In the genomic region with DNA sequence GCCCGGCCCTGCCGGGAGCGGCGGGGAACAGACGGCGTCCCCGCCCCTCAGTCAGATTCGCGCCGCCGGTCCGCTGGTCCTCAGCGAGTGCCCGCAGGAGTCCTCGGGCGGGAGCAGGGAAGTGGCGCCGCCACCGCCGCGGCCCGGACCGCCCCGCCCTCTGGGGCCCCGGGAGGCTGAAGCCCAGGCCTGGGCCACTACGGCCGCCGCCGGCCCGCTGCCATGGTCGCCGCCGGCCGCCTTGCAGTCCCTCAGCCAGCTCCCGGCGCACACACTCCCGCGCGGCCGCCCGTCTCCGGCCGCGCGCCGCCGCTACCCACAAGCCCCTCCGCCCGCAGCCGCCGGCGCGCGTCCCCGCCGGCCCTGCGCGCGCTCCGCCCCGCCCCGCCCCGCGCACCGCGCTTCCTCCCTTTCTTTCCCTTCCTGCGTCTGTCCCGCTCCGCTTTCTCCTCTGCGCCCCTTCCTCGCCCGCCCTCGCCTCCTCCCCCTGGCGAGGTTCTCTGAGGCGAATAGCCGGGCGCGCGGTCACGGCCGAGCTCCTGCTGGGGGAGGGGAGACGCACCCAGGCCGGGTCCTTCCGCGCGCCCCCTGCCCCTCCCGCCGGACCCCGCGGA, we compare ENCODE assay signal across 8 cellular contexts. TPM values are rescaled to one million over a fixed set of nuclear protein-coding genes. Genes with fewer than 3 reads are reported as not detected.
DNase-seq lines count a peak whose midpoint lies in the region; ATAC-seq and TF ChIP-seq lines count a peak whose summit lies in the region.

A gene (minus strand): TSS at position 295 of the 614 bp plus-strand sequence. CDS start 500 bp downstream, outside the sequence.

- DNase-seq in AG09319 (ENCODE audit: extremely low read depth, low read depth) (peak; percentile 55), NCI-H510A (lab: John Stamatoyannopoulos, UW) (peak; percentile 86), cortex of kidney (lab: John Stamatoyannopoulos, UW) (peak; percentile 40), left lobe of liver (ENCODE audit: low spot score) (peak; percentile 90)
- peak; percentile 79 for DNase-seq in activated CD4-positive, alpha-beta T cell treated with anti-CD3 and anti-CD28 coated beads for 48 hours
- DNase-seq in stimulated activated CD4-positive, alpha-beta T cell treated with anti-CD3 and anti-CD28 coated beads, Interleukin-2, amount 100 ng/mL, for 48 hours, result peak; percentile 59 to 68

- ATAC-seq in GM19023 (IDR thresholded peaks at IDR 0.05; ENCODE audit: unreplicated experiment), result peak; percentile 58
- ATAC-seq in HG03196 (IDR thresholded peaks at IDR 0.05; ENCODE audit: unreplicated experiment), result peak; percentile 58
- peak; percentile 75 for ATAC-seq in left lobe of liver

- TF ChIP-seq CTCF in AG09319 (IDR thresholded peaks at IDR 0.05; ENCODE audit: low read depth, low read length), result no peak

RNA-seq across cellular contexts. Expression of the gene that starts here (rescaled TPM):
- total RNA-seq in left lobe of liver, result 12.0 TPM

Comparison
In these comparisons a context has a peak if more than half of its experiments do, and no peak if none do; other contexts are left out.
1. Peak in every context shown above with its lines: DNase-seq and ATAC-seq.
2. DNase-seq: peak in every context shown above with its lines; median percentile 90 in left lobe of liver; 86 in NCI-H510A; 79 in activated CD4-positive, alpha-beta T cell treated with anti-CD3 and anti-CD28 coated beads for 48 hours; 64 in stimulated activated CD4-positive, alpha-beta T cell treated with anti-CD3 and anti-CD28 coated beads, Interleukin-2, amount 100 ng/mL, for 48 hours; 55 in AG09319; 40 in cortex of kidney.